In genomic region chr3:53597136-53597915, GRCh38 we compare ENCODE assay signal across 17 cellular contexts.
"Had no signal": no experiment of that assay in that cellular context is flagged by ENCODE, and none has a peak within 500 bp of the region (broad histone marks: within the 10 kb centered on the region; RNA-seq: fewer than 3 reads in every experiment).

No MANE protein-coding gene starts in this region.

- DNase-seq: activated CD4-positive, alpha-beta memory T cell treated with anti-CD3 and anti-CD28 coated beads, Interleukin-2, amount 10 ng/mL, durations not matched to agents 7 days and 5 days; activated CD4-positive, alpha-beta T cell treated with anti-CD3 and anti-CD28 coated beads for 36 hours; activated gamma-delta T cell treated with Interleukin-2 at 50 U/mL for 16 hours; activated T-cell treated with anti-CD3 and anti-CD28 coated beads, Interleukin-2, amount 50 U/mL, for 48 hours; colonic mucosa; effector memory CD8-positive, alpha-beta T cell; hippocampal formation; mammary epithelial cell; stimulated activated CD4-positive, alpha-beta T cell treated with anti-CD3 and anti-CD28 coated beads, Interleukin-4, amount 100 ng/mL, for 1 hour; stimulated activated CD8-positive, alpha-beta memory T cell treated with anti-CD3 and anti-CD28 coated beads, Interleukin-4, amount 100 ng/mL, for 48 hours; stimulated activated naive CD8-positive, alpha-beta T cell treated with anti-CD3 and anti-CD28 coated beads, Interleukin-15, amount 100 ng/mL, for 72 hours; T-helper 1 cell; uterus; WERI-Rb-1 had no signal

- H3K36me3 ChIP-seq: colonic mucosa, thoracic aorta, uterus, WERI-Rb-1 had no signal

- H3K27ac ChIP-seq: colonic mucosa, thoracic aorta, uterus, WERI-Rb-1 had no signal

- H3K4me3 ChIP-seq: colonic mucosa, thoracic aorta, uterus had no signal

- H3K27me3 ChIP-seq: colonic mucosa, uterus had no signal

- H3K4me1 ChIP-seq: colonic mucosa, uterus had no signal

- H3K9me3 ChIP-seq: colonic mucosa, thoracic aorta, uterus had no signal

- ATAC-seq: activated CD4-positive, alpha-beta T cell treated with anti-CD3 and anti-CD28 coated beads for 36 hours; effector memory CD8-positive, alpha-beta T cell; left lobe of liver; natural killer cell treated with Interleukin-12 subunit alpha and Interleukin-12 subunit beta and Interleukin-15 and Interleukin-18, amount 100 ng/mL, for 72 hours; stimulated activated naive CD8-positive, alpha-beta T cell treated with anti-CD3 and anti-CD28 coated beads, Interleukin-15, amount 100 ng/mL, for 72 hours had no signal
